Comparison of ENCODE assay signal across 1 cellular context in genomic region chr10:27504897-27505457, GRCh38.
TF ChIP-seq lines count a peak whose summit lies in the region.

No MANE protein-coding gene starts in this region.

TF ChIP-seq in H1, 55 proteins besides CTCF, POLR2A, EP300 and RAD21:
- TF ChIP-seq RXRA (IDR thresholded peaks at IDR 0.05; ENCODE audit: insufficient read depth, low read depth, low read length), result no peak
